8 cellular contexts compared by ENCODE assay signal in the genomic region with DNA sequence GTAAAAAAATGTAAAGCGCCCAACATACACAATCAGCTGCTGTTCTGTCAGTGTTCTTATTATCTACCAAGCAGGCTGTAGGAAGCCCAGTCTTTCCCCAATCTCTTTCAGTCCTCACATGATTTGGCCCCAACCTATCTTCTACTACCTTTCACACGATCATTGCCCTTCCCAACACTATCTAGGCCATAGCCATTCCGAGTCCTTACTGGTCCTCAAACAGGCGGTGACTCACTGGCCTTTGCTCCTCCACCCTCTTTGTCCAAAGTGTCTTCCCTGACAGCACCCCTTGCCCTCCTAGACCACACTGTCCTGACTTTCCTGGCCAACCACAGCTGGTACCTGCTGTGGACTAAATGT. TPM values are rescaled to one million over a fixed set of nuclear protein-coding genes. Genes with fewer than 3 reads are reported as not detected.
A peak's percentile ranks its signal among the peaks of the same experiment; 100 is the strongest.
DNase-seq lines count a peak whose midpoint lies in the region; ATAC-seq and TF ChIP-seq lines count a peak whose summit lies in the region.

No MANE protein-coding gene starts in this region.

- H3K4me1 ChIP-seq in smooth muscle cell (ENCODE audit: low read depth): peaks cover 16% of the 10 kb centered on the region

- H3K79me2 ChIP-seq in smooth muscle cell (ENCODE audit: low read depth): peaks cover 16% of the 10 kb centered on the region

- peak overlapping the region; percentile 92 for H3K27ac Mint-ChIP-seq in WTC11
- no peak overlapping the region for H3K27ac Mint-ChIP-seq in glutamatergic neuron (ENCODE audit: unreplicated experiment)

- peaks cover 10% of the 10 kb centered on the region for H3F3A ChIP-seq in smooth muscle cell (ENCODE audit: low read depth)

- DNase-seq in HFF-Myc (ENCODE audit: extremely low read depth, low read depth) (no peak), WTC11 (ENCODE audit: low spot score) (no peak), glutamatergic neuron (no peak), smooth muscle cell (lab: John Stamatoyannopoulos, UW; ENCODE audit: unreplicated experiment) (no peak), DMS79 (lab: John Stamatoyannopoulos, UW) (no peak), hypothalamus (lab: John Stamatoyannopoulos, UW) (no peak)
- DNase-seq in activated CD4-positive, alpha-beta T cell treated with anti-CD3 and anti-CD28 coated beads for 48 hours: no peak

- no peak for TF ChIP-seq CTCF in HFF-Myc (IDR thresholded peaks at IDR 0.05; ENCODE audit: low read depth, low read length, missing control alignments)
- no peak for TF ChIP-seq CTCF in WTC11 (IDR thresholded peaks at IDR 0.05)
- TF ChIP-seq CTCF in glutamatergic neuron (IDR thresholded peaks at IDR 0.05; ENCODE audit: partially characterized antibody, unreplicated experiment): no peak
- no peak for TF ChIP-seq CTCF in smooth muscle cell (IDR thresholded peaks at IDR 0.05; ENCODE audit: borderline replicate concordance, insufficient read depth, poor library complexity, severe bottlenecking)

- H3K36me3 Mint-ChIP-seq in WTC11: no peaks in the 10 kb centered on the region
- H3K36me3 Mint-ChIP-seq in glutamatergic neuron (ENCODE audit: unreplicated experiment): no peaks in the 10 kb centered on the region

- H3K4me3 ChIP-seq in HFF-Myc (replicated peaks; ENCODE audit: low read depth, low read length) (peak overlapping the region; percentile 92), smooth muscle cell (peak overlapping the region; percentile 98)

- no peaks in the 10 kb centered on the region for H4K20me1 ChIP-seq in smooth muscle cell (ENCODE audit: low read depth)

- H3K27me3 Mint-ChIP-seq in WTC11 (ENCODE audit: low read depth) (no peaks in the 10 kb centered on the region), glutamatergic neuron (ENCODE audit: unreplicated experiment) (peaks cover 5% of the 10 kb centered on the region)

- WGBS in smooth muscle cell (ENCODE audit: low lambda C conversion rate): 97% methylated on average over 4 of the region's 4 CpGs

- H3K9me3 Mint-ChIP-seq in WTC11 (no peaks in the 10 kb centered on the region), glutamatergic neuron (ENCODE audit: unreplicated experiment) (no peaks in the 10 kb centered on the region)

- H2AFZ ChIP-seq in smooth muscle cell (ENCODE audit: low read depth): peak overlapping the region; percentile 99

- peaks cover 12% of the 10 kb centered on the region for H3K4me1 Mint-ChIP-seq in WTC11
- peaks cover 5% of the 10 kb centered on the region for H3K4me1 Mint-ChIP-seq in glutamatergic neuron (ENCODE audit: low read depth, unreplicated experiment)

- H3K9ac ChIP-seq in smooth muscle cell (ENCODE audit: low read depth): peak overlapping the region; percentile 95

- no peaks in the 10 kb centered on the region for H3K27me3 ChIP-seq in smooth muscle cell (ENCODE audit: low read depth)

- peak overlapping the region; percentile 96 for H3K27ac ChIP-seq in smooth muscle cell (ENCODE audit: low read depth)

- POLR2A ChIA-PET in WTC11 (lab: Charles Lee): no interaction called here

- H3K4me3 Mint-ChIP-seq in WTC11 (peak overlapping the region; percentile 85), glutamatergic neuron (ENCODE audit: unreplicated experiment) (peak overlapping the region; percentile 58)

- CTCF ChIA-PET in WTC11 (lab: Charles Lee): interaction anchor here (1.9 to 4.6 kb wide), 4 partner anchors 21 to 65 kb away, joined by 7 to 48 read pairs (median 14); a partner anchor contains a TSS

- ATAC-seq in WTC11 (no peak), GM19328 (IDR thresholded peaks at IDR 0.05; ENCODE audit: unreplicated experiment) (no peak)

- no peaks in the 10 kb centered on the region for H3K9me3 ChIP-seq in smooth muscle cell (replicated peaks; ENCODE audit: low read depth)

- H3K36me3 ChIP-seq in smooth muscle cell (ENCODE audit: low read depth): no peaks in the 10 kb centered on the region

- peak overlapping the region; percentile 98 for H3K4me2 ChIP-seq in smooth muscle cell

TF ChIP-seq in WTC11, 78 proteins besides CTCF, POLR2A, EP300 and RAD21:
- TF ChIP-seq MYBL2 (CRISPR knock-in tag; IDR thresholded peaks at IDR 0.05) (no peak), ZNF396 (CRISPR knock-in tag; IDR thresholded peaks at IDR 0.05; ENCODE audit: borderline replicate concordance) (no peak), ZNF219 (CRISPR knock-in tag; IDR thresholded peaks at IDR 0.05; ENCODE audit: borderline replicate concordance) (no peak), ZNF671 (CRISPR knock-in tag; IDR thresholded peaks at IDR 0.05) (no peak)
- TF ChIP-seq, protein P1, sequence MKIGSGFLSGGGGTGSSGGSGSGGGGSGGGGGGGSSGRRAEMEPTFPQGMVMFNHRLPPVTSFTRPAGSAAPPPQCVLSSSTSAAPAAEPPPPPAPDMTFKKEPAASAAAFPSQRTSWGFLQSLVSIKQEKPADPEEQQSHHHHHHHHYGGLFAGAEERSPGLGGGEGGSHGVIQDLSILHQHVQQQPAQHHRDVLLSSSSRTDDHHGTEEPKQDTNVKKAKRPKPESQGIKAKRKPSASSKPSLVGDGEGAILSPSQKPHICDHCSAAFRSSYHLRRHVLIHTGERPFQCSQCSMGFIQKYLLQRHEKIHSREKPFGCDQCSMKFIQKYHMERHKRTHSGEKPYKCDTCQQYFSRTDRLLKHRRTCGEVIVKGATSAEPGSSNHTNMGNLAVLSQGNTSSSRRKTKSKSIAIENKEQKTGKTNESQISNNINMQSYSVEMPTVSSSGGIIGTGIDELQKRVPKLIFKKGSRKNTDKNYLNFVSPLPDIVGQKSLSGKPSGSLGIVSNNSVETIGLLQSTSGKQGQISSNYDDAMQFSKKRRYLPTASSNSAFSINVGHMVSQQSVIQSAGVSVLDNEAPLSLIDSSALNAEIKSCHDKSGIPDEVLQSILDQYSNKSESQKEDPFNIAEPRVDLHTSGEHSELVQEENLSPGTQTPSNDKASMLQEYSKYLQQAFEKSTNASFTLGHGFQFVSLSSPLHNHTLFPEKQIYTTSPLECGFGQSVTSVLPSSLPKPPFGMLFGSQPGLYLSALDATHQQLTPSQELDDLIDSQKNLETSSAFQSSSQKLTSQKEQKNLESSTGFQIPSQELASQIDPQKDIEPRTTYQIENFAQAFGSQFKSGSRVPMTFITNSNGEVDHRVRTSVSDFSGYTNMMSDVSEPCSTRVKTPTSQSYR (CRISPR knock-in tag; IDR thresholded peaks at IDR 0.05): no peak
- TF ChIP-seq, protein P2, sequence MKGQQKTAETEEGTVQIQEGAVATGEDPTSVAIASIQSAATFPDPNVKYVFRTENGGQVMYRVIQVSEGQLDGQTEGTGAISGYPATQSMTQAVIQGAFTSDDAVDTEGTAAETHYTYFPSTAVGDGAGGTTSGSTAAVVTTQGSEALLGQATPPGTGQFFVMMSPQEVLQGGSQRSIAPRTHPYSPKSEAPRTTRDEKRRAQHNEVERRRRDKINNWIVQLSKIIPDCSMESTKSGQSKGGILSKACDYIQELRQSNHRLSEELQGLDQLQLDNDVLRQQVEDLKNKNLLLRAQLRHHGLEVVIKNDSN (CRISPR knock-in tag; IDR thresholded peaks at IDR 0.05): no peak

RNA-seq across cellular contexts. Expression of a gene that starts 0.9 kb away (rescaled TPM):
- total RNA-seq in WTC11 (2021): 26.3 to 28.0 TPM (median 27.1 TPM) in 3 replicates
- total RNA-seq in glutamatergic neuron (ENCODE audit: unreplicated experiment): 10.5 TPM
- total RNA-seq in smooth muscle cell: 13.3 and 16.4 TPM in 2 replicates
- 25.7 and 30.1 TPM in 2 replicates for polyA plus RNA-seq in smooth muscle cell

RNA-seq across cellular contexts. Expression of a gene that starts 29.9 kb away (rescaled TPM):
- total RNA-seq in WTC11 (2021) (16.7 to 19.2 TPM (median 18.0 TPM) in 3 replicates), glutamatergic neuron (ENCODE audit: unreplicated experiment) (5.4 TPM), smooth muscle cell (6.1 and 6.5 TPM in 2 replicates)
- polyA plus RNA-seq in smooth muscle cell: 21.3 and 22.5 TPM in 2 replicates
